ENCODE assay signal across 17 cellular contexts in genomic region chr11:34380696-34381095, GRCh38. TPM values are rescaled to one million over a fixed set of nuclear protein-coding genes. Genes with fewer than 3 reads are reported as not detected.
DNase-seq lines count a peak whose midpoint lies in the region; ATAC-seq, FAIRE-seq and TF ChIP-seq lines count a peak whose summit lies in the region.
"Had no signal": no experiment of that assay in that cellular context is flagged by ENCODE, and none has a peak within 500 bp of the region (broad histone marks: within the 10 kb centered on the region; RNA-seq: fewer than 3 reads in every experiment).

No MANE protein-coding gene starts in this region.

- DNase-seq in HCEC 1CT (peak; percentile 88), RWPE2 (ENCODE audit: low spot score) (no peak), fibroblast of mammary gland (ENCODE audit: low read depth) (peak; percentile 92), D721Med (ENCODE audit: insufficient read length, low spot score) (no peak), GM12892 (ENCODE audit: insufficient read length) (no peak), NCI-H1048 (lab: John Stamatoyannopoulos, UW) (no peak)
- DNase-seq: activated CD8-positive, alpha-beta memory T cell treated with anti-CD3 and anti-CD28 coated beads for 24 hours; BE2C; DMS153; endodermal cell; head of caudate nucleus; Karpas-422; NCI-H2081 treated with DMSO at 0.1 percent for 48 hours; NCI-H82 had no signal

- FAIRE-seq in D721Med (lab: Jason Lieb, UNC) (no peak), GM12892 (lab: Jason Lieb, UNC) (no peak)

- no peak overlapping the region for H2AFZ ChIP-seq in ACC112 (ENCODE audit: low read length, unreplicated experiment)

- no peak overlapping the region for H3K4me3 ChIP-seq in ACC112 (ENCODE audit: low read depth, low read length)
- H3K4me3 ChIP-seq in RWPE2 (ENCODE audit: severe bottlenecking) = no peak overlapping the region
- H3K4me3 ChIP-seq in fibroblast of mammary gland (ENCODE audit: control insufficient read depth, low read depth, low read length) = no peak overlapping the region
- H3K4me3 ChIP-seq: tibial nerve had no signal

- ATAC-seq in RWPE2 (ENCODE audit: low read depth) = peak; percentile 95
- no peak for ATAC-seq in GM18858 (IDR thresholded peaks at IDR 0.05; ENCODE audit: unreplicated experiment)

- TF ChIP-seq POLR2A in GM12892 (IDR thresholded peaks at IDR 0.05; ENCODE audit: low read depth, low read length) = no peak

- H3K79me2 ChIP-seq in ACC112 (ENCODE audit: control insufficient read depth, insufficient read depth, low read length, unreplicated experiment) = no peaks in the 10 kb centered on the region

- H3K27ac ChIP-seq in ACC112 (ENCODE audit: low read depth, low read length) (peak overlapping the region; percentile 40), RWPE2 (ENCODE audit: poor library complexity, severe bottlenecking) (peak overlapping the region; percentile 56)
- H3K27ac ChIP-seq: tibial nerve had no signal

- TF ChIP-seq CTCF in RWPE2 (IDR thresholded peaks at IDR 0.05; ENCODE audit: poor library complexity, severe bottlenecking) (no peak), fibroblast of mammary gland (conservative IDR thresholded peaks at IDR 0.05; ENCODE audit: control insufficient read depth, insufficient read depth, low read depth, low read length) (no peak), D721Med (IDR thresholded peaks at IDR 0.05; ENCODE audit: insufficient read depth, missing control alignments) (no peak)

- H3K4me1 ChIP-seq in ACC112 (ENCODE audit: control insufficient read depth, insufficient read depth, low read length, unreplicated experiment) (peaks cover 29% of the 10 kb centered on the region), RWPE2 (ENCODE audit: insufficient read depth, poor library complexity, severe bottlenecking) (peaks cover 17% of the 10 kb centered on the region)
- H3K4me1 ChIP-seq: BE2C, tibial nerve had no signal

- H3K9me3 ChIP-seq in RWPE2 (ENCODE audit: severe bottlenecking) = peaks cover 16% of the 10 kb centered on the region
- H3K9me3 ChIP-seq: BE2C had no signal

- H3K27me3 ChIP-seq in ACC112 (ENCODE audit: insufficient read depth, low read length) (no peaks in the 10 kb centered on the region), RWPE2 (ENCODE audit: insufficient read depth, poor library complexity, severe bottlenecking) (no peaks in the 10 kb centered on the region)
- H3K27me3 ChIP-seq: BE2C, tibial nerve had no signal

- H3K36me3 ChIP-seq in ACC112 (ENCODE audit: insufficient read depth, low read length) (peaks cover 3% of the 10 kb centered on the region; the same call in 1 of the 2 replicates), RWPE2 (ENCODE audit: low read depth) (no peaks in the 10 kb centered on the region)
- H3K36me3 ChIP-seq: BE2C, tibial nerve had no signal

RNA-seq across cellular contexts. Expression of gene ABTB2, which starts 22.9 kb away (rescaled TPM):
- 1.5 TPM for polyA plus RNA-seq in GM12892 (2012; ENCODE audit: missing spikeins)

RNA-seq across cellular contexts. Expression of gene CAT, which starts 58.0 kb away (rescaled TPM):
- polyA plus RNA-seq in GM12892 (2012; ENCODE audit: missing spikeins) = 33.3 TPM

Comparison
In these comparisons a context has a peak if more than half of its experiments do, and no peak if none do; other contexts are left out.
1. DNase-seq: peak in HCEC 1CT (single experiment) and fibroblast of mammary gland (single experiment); none in RWPE2 (single experiment), D721Med (single experiment), GM12892 (single experiment) and NCI-H1048 (single experiment).